14 cellular contexts compared by ENCODE assay signal in genomic region chrX:31715675-31716074, GRCh38.
DNase-seq lines count a peak whose midpoint lies in the region; ATAC-seq, FAIRE-seq and TF ChIP-seq lines count a peak whose summit lies in the region.
"Had no signal": no experiment of that assay in that cellular context is flagged by ENCODE, and none has a peak within 500 bp of the region (broad histone marks: within the 10 kb centered on the region; RNA-seq: fewer than 3 reads in every experiment).

No MANE protein-coding gene starts in this region.

- no peaks in the 10 kb centered on the region for H3K4me1 ChIP-seq in A549

- no peak for TF ChIP-seq EP300 in A549 (IDR thresholded peaks at IDR 0.05)

- TF ChIP-seq POLR2A in A549 (IDR thresholded peaks at IDR 0.05; ENCODE audit: low read length) = no peak

- no peaks in the 10 kb centered on the region for H3K9me3 ChIP-seq in A549

- no peak overlapping the region for H3K27ac ChIP-seq in A549

- POLR2A ChIA-PET in A549 (lab: Yijun Ruan, JAX) = no interaction called here

- WGBS in A549 (ENCODE audit: missing lambda C conversion rate) = 8% methylated on average over 5 of the region's 5 CpGs

- CTCF ChIA-PET in A549 (lab: Yijun Ruan, JAX) = no interaction called here

- ATAC-seq in A549 = no peak
- no peak for ATAC-seq in GM21390 (IDR thresholded peaks at IDR 0.05; ENCODE audit: unreplicated experiment)
- ATAC-seq: CD8-positive, alpha-beta T cell; HCT116 had no signal

- no peak for FAIRE-seq in A549 (lab: Jason Lieb, UNC)

- no peak overlapping the region for H3K4me3 ChIP-seq in A549

- no peak for TF ChIP-seq CTCF in A549 (IDR thresholded peaks at IDR 0.05)

- H3K4me2 ChIP-seq in A549 = no peak overlapping the region

- DNase-seq in A549 (ENCODE audit: low read depth in 1 of 2, low spot score in 1 of 2) (peak; percentile 0 to 14), DMS53 treated with DMSO at 0.1 percent for 48 hours (lab: John Stamatoyannopoulos, UW; ENCODE audit: unreplicated experiment) (peak; percentile 65), NCI-H69 (lab: John Stamatoyannopoulos, UW) (peak; percentile 81), kidney tubule cell (ENCODE audit: low spot score) (peak; percentile 38), NCI-H1105 (lab: John Stamatoyannopoulos, UW) (no peak), activated gamma-delta T cell (lab: John Stamatoyannopoulos, UW) (no peak)
- no peak for DNase-seq in stimulated activated naive CD4-positive, alpha-beta T cell (lab: John Stamatoyannopoulos, UW)
- DNase-seq: CD8-positive, alpha-beta T cell; NCI-H1436 treated with DMSO at 0.1 percent for 48 hours; NCI-H2081 treated with DMSO at 0.1 percent for 48 hours; NCI-H226; NCI-H82 had no signal

- no peak for TF ChIP-seq RAD21 in A549 (conservative IDR thresholded peaks at IDR 0.05 in 1 of 2, IDR thresholded peaks at IDR 0.05 in 1 of 2)

TF ChIP-seq in A549, 52 proteins besides CTCF, POLR2A, EP300 and RAD21:
- TF ChIP-seq SMC3 (IDR thresholded peaks at IDR 0.05) (no peak), KDM5A (IDR thresholded peaks at IDR 0.05) (no peak), TFCP2L1 (CRISPR knock-in tag; IDR thresholded peaks at IDR 0.05) (no peak), FOSL2 (IDR thresholded peaks at IDR 0.05) (no peak), FOSL2 (CRISPR knock-in tag; IDR thresholded peaks at IDR 0.05) (peak; percentile 25; the same call in 1 of the 2 replicates), EHF (CRISPR knock-in tag; IDR thresholded peaks at IDR 0.05) (no peak)

Comparison
In these comparisons a context has a peak if more than half of its experiments do, and no peak if none do; other contexts are left out.
1. DNase-seq: peak in A549 (2 of 2), DMS53 treated with DMSO at 0.1 percent for 48 hours (single experiment), NCI-H69 (single experiment) and kidney tubule cell (single experiment); none in stimulated activated naive CD4-positive, alpha-beta T cell (0 of 6), NCI-H1105 (single experiment) and activated gamma-delta T cell (single experiment).